In the genomic region with DNA sequence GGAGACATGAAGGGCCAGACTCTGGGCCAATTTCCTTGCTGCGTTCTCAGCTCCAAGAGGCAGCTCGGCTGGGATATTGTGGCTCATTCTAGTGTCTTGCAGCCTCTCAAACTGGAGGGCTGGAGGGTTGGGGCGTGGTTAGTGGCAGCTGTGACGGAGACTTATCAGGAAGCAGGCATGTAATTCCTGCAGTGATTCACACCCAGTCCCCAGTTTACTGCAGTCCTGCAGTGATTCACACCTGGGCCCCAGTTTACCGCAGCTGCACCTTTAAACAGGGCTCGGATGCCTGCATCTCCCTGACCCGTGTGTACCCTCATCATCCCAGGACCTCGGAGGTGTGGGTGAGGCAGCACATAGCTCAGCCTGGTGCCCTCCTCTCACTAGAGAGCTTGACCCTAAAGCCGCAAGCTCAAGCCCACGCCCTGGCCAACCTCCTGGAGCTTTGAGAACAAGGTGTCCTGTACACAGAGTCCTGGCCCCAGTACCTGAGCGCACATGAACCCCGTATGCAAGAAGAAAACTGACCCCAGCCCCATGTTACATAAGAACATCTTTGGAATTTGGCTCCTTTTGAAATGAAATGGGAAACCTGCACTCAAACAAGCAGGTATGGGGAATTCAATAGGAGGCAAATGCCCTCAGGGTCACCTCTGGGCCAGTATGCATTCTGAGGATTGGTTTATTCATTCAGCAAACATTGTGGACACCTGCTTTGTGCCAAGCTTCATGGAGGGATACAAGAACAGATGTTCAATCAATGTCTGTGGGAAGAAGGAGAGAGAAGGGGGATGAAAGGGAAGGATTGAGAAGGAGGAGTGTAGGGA, we compare ENCODE assay signal across 8 cellular contexts. TPM values are rescaled to one million over a fixed set of nuclear protein-coding genes. Genes with fewer than 3 reads are reported as not detected.
A peak's percentile ranks its signal among the peaks of the same experiment; 100 is the strongest.
DNase-seq lines count a peak whose midpoint lies in the region; ATAC-seq, FAIRE-seq and TF ChIP-seq lines count a peak whose summit lies in the region.
"Had no signal": no experiment of that assay in that cellular context is flagged by ENCODE, and none has a peak within 500 bp of the region (broad histone marks: within the 10 kb centered on the region; RNA-seq: fewer than 3 reads in every experiment).

No MANE protein-coding gene starts in this region.

- POLR2A ChIA-PET in endothelial cell of umbilical vein (lab: Charles Lee) = interaction anchor here (0.9 kb wide), 1 partner anchor 13 kb away, joined by 3 read pairs; no protein-coding TSS in a partner anchor
- POLR2A ChIA-PET in HepG2 (lab: Yijun Ruan, JAX) = no interaction called here

- no peak overlapping the region for H3K4me3 Mint-ChIP-seq in HFFc6

- WGBS in HepG2 (ENCODE audit: low lambda C conversion rate) = 23% methylated on average over 10 of the region's 12 CpGs

- H3K79me2 ChIP-seq in endothelial cell of umbilical vein (ENCODE audit: control insufficient read depth, insufficient read depth, low read length) (no peaks in the 10 kb centered on the region), HepG2 (ENCODE audit: insufficient read depth, low read length) (no peaks in the 10 kb centered on the region)

- no peaks in the 10 kb centered on the region for H3K9me3 ChIP-seq in endothelial cell of umbilical vein (replicated peaks; ENCODE audit: control insufficient read depth, insufficient read depth, low read length)
- H3K9me3 ChIP-seq in HAP-1 = no peaks in the 10 kb centered on the region
- H3K9me3 ChIP-seq in HepG2 (ENCODE audit: low read length) = no peaks in the 10 kb centered on the region

- H3K9me3 Mint-ChIP-seq in HFFc6 = no peaks in the 10 kb centered on the region

- dilution Hi-C loops in endothelial cell of umbilical vein (cut with MboI; ENCODE audit: extremely low pct_ligation_motif_present, low sequenced_read_pairs) = no loop called here

- DNase-seq in HFFc6 (peak; percentile 8), T follicular helper cell (ENCODE audit: low read depth) (peak; percentile 22), endothelial cell of umbilical vein (ENCODE audit: low read depth, low spot score) (peak; percentile 44), HAP-1 (ENCODE audit: low spot score in 2 of 2) (no peak), NCI-H1436 treated with DMSO at 0.1 percent for 48 hours (lab: John Stamatoyannopoulos, UW) (no peak), HepG2 (ENCODE audit: low spot score) (no peak)
- DNase-seq in stimulated activated CD4-positive, alpha-beta T cell treated with anti-CD3 and anti-CD28 coated beads, Interleukin-4, amount 100 ng/mL, for 4 hours = peak; percentile 21 to 56
- DNase-seq: NCI-H2107 had no signal

- H3K4me1 Mint-ChIP-seq in HFFc6 (ENCODE audit: low read depth) = no peaks in the 10 kb centered on the region

- H3K9me1 ChIP-seq in endothelial cell of umbilical vein (replicated peaks; ENCODE audit: control insufficient read depth, extremely low read depth, insufficient read depth, low read length) = no peaks in the 10 kb centered on the region

- H3K27ac ChIP-seq in endothelial cell of umbilical vein (ENCODE audit: insufficient read depth, low read depth, low read length) (no peak overlapping the region), HepG2 (ENCODE audit: extremely low read length, insufficient read depth, low read length) (no peak overlapping the region)

- ATAC-seq in HepG2 = no peak

- no peak for TF ChIP-seq RAD21 in HepG2 (CRISPR knock-in tag; IDR thresholded peaks at IDR 0.05)

- H3K9ac ChIP-seq in endothelial cell of umbilical vein (replicated peaks; ENCODE audit: extremely low read depth, insufficient read depth, low read length) (no peak overlapping the region), HepG2 (ENCODE audit: insufficient read depth, low read depth, low read length) (no peak overlapping the region)

- CTCF ChIA-PET in endothelial cell of umbilical vein (lab: Charles Lee) (no interaction called here), HepG2 (lab: Yijun Ruan, JAX; ENCODE audit: low intra/inter-chr PET ratio, low total read pairs) (no interaction called here)

- H3K27me3 Mint-ChIP-seq in HFFc6 (ENCODE audit: insufficient read depth) = peaks cover 32% of the 10 kb centered on the region

- in situ Hi-C loops in HAP-1 (cut with MboI; ENCODE audit: low sequenced_read_pairs) = no loop called here
- in situ Hi-C loops in HepG2 (cut with HindIII; ENCODE audit: extremely low pct_ligation_motif_present, low pct_unique_long_range_greater_than_20kb) = no loop called here

- H3K27me3 ChIP-seq in endothelial cell of umbilical vein (ENCODE audit: control insufficient read depth in 2 of 2, insufficient read depth in 2 of 2, low read length in 2 of 2) = no peaks in the 10 kb centered on the region
- no peaks in the 10 kb centered on the region for H3K27me3 ChIP-seq in HAP-1 (ENCODE audit: low read depth)
- H3K27me3 ChIP-seq in HepG2 (ENCODE audit: control insufficient read depth in 1 of 2, insufficient read depth in 2 of 2, low read length in 2 of 2) = peaks cover 7 to 45% of the 10 kb centered on the region in 2 experiments; a peak in 4 of 5 replicates

- H2AFZ ChIP-seq in endothelial cell of umbilical vein (ENCODE audit: low read depth, low read length) (no peak overlapping the region), HepG2 (ENCODE audit: low read length) (no peak overlapping the region)

- H3K4me1 ChIP-seq in endothelial cell of umbilical vein (ENCODE audit: control insufficient read depth, extremely low read depth, insufficient read depth, low read length) (peaks cover 35% of the 10 kb centered on the region), HAP-1 (no peaks in the 10 kb centered on the region), HepG2 (ENCODE audit: insufficient read depth, low read length) (0 out of 2 replicates have a peak, but pooled peaks cover 7% of the 10 kb centered on the region)

- TF ChIP-seq POLR2A in endothelial cell of umbilical vein (IDR thresholded peaks at IDR 0.05; ENCODE audit: low read depth, low read length) (no peak), HepG2 (IDR thresholded peaks at IDR 0.05; ENCODE audit: insufficient read depth in 1 of 2, low read depth in 2 of 2, low read length in 2 of 2) (no peak)

- H3K4me3 ChIP-seq in endothelial cell of umbilical vein (replicated peaks in 1 of 3; ENCODE audit: insufficient read depth in 1 of 3, low read depth in 1 of 3, low read length in 3 of 3) (no peak overlapping the region), HAP-1 (no peak overlapping the region), HepG2 (replicated peaks in 1 of 3; ENCODE audit: insufficient read depth in 1 of 3, low read depth in 2 of 3, low read length in 3 of 3) (no peak overlapping the region)

- H3K36me3 ChIP-seq in endothelial cell of umbilical vein (ENCODE audit: control insufficient read depth in 2 of 2, extremely low read depth in 1 of 2, insufficient read depth in 2 of 2, low read length in 2 of 2) (no peaks in the 10 kb centered on the region), HAP-1 (replicated peaks) (no peaks in the 10 kb centered on the region), HepG2 (replicated peaks in 1 of 2; ENCODE audit: control insufficient read depth in 1 of 2, insufficient read depth in 2 of 2, low read length in 2 of 2) (no peaks in the 10 kb centered on the region)

- no peak for TF ChIP-seq EP300 in HepG2 (IDR thresholded peaks at IDR 0.05; ENCODE audit: low read depth in 2 of 2, low read length in 2 of 2)
- no peak for TF ChIP-seq EP300 in HepG2 (CRISPR knock-in tag; IDR thresholded peaks at IDR 0.05; ENCODE audit: borderline replicate concordance)

- no peak for TF ChIP-seq CTCF in HFFc6 (IDR thresholded peaks at IDR 0.05)
- TF ChIP-seq CTCF in endothelial cell of umbilical vein (IDR thresholded peaks at IDR 0.05; ENCODE audit: extremely low read depth in 1 of 2, insufficient read depth in 1 of 2, low read depth in 1 of 2, low read length in 2 of 2) = no peak
- no peak for TF ChIP-seq CTCF in HepG2 (CRISPR knock-in tag; IDR thresholded peaks at IDR 0.05)

- no peak overlapping the region for H3K27ac Mint-ChIP-seq in HFFc6

- peak; percentile 60 for FAIRE-seq in endothelial cell of umbilical vein (lab: Jason Lieb, UNC)
- no peak for FAIRE-seq in HepG2 (lab: Jason Lieb, UNC)

- BruUV-seq in endothelial cell of umbilical vein (replicated peaks; lab: Mats Ljungman, UMichigan) (no TSS peak), HepG2 (replicated peaks; lab: Mats Ljungman, UMichigan) (no TSS peak)

- H3K36me3 Mint-ChIP-seq in HFFc6 (ENCODE audit: low read depth) = no peaks in the 10 kb centered on the region

- no peaks in the 10 kb centered on the region for H4K20me1 ChIP-seq in endothelial cell of umbilical vein (replicated peaks; ENCODE audit: control insufficient read depth, extremely low read depth, insufficient read depth, low read length)
- no peaks in the 10 kb centered on the region for H4K20me1 ChIP-seq in HepG2 (ENCODE audit: insufficient read depth, low read length)

- intact Hi-C loops in endothelial cell of umbilical vein (cut with micrococcal nuclease) (no loop called here), HepG2 (cut with micrococcal nuclease; ENCODE audit: unreplicated experiment) (no loop called here)

- H3K4me2 ChIP-seq in endothelial cell of umbilical vein (ENCODE audit: insufficient read depth, low read length) = no peak overlapping the region
- H3K4me2 ChIP-seq in HepG2 (ENCODE audit: low read depth, low read length) = no peak overlapping the region

RNA-seq across cellular contexts. Expression of a gene that starts 55.3 kb away (rescaled TPM):
- total RNA-seq in HFFc6 (2021; fragmentation: NEBNext Ultra II Directional; extraction: Animal tissue kit (Norgen Biotek cat#: 25700)) = 10 to 100 TPM; 14.2 to 31.5 (median 29.2) TPM
- total RNA-seq in endothelial cell of umbilical vein (35.5 and 46.0 TPM in 2 replicates), HepG2 (2016; rRNA removed; fragmentation: Illumina TruSeq; extraction: Trizol) (64.0 and 76.5 TPM in 2 replicates)
- polyA plus RNA-seq in endothelial cell of umbilical vein (38.2 and 41.0 TPM in 2 replicates), HepG2 (2011; rRNA removed) (26.7 and 51.4 TPM in 2 replicates)
- 47.3 and 52.7 TPM in 2 replicates for polyA plus RNA-seq in endothelial cell of umbilical vein (2011; cell fraction: cytosol; rRNA removed)
- polyA plus RNA-seq in endothelial cell of umbilical vein (2011; cell fraction: nucleus; rRNA removed) = 39.0 and 45.2 TPM in 2 replicates
- 17.4 and 39.7 TPM in 2 replicates for polyA plus RNA-seq in endothelial cell of umbilical vein (2012)
- 28.5 and 35.0 TPM in 2 replicates for polyA minus RNA-seq in endothelial cell of umbilical vein
- 57.0 TPM for polyA minus RNA-seq in endothelial cell of umbilical vein (2011; cell fraction: cytosol; rRNA and poly(A)+ RNA removed)
- 18.4 and 21.3 TPM in 2 replicates for polyA minus RNA-seq in endothelial cell of umbilical vein (2011; cell fraction: nucleus; rRNA and poly(A)+ RNA removed)
- total RNA-seq in HepG2 (2016; cell fraction: cytosol; rRNA removed; fragmentation: Illumina TruSeq; extraction: Trizol; ENCODE audit: low read depth) = 7.7 and 8.1 TPM in 2 replicates
- 64.0 and 71.6 TPM in 2 replicates for total RNA-seq in HepG2 (2016; cell fraction: insoluble cytoplasmic fraction; rRNA removed; fragmentation: Illumina TruSeq; extraction: Trizol)
- 21.2 and 23.0 TPM in 2 replicates for total RNA-seq in HepG2 (2016; cell fraction: membrane; rRNA removed; fragmentation: Illumina TruSeq; extraction: Trizol)
- total RNA-seq in HepG2 (2016; cell fraction: nucleus; rRNA removed; fragmentation: Illumina TruSeq; extraction: Trizol) = 31.3 and 37.7 TPM in 2 replicates
- polyA plus RNA-seq in HepG2 (2011; cell fraction: cytosol; rRNA removed) = 28.2 and 38.6 TPM in 2 replicates
- 23.7 and 42.3 TPM in 2 replicates for polyA plus RNA-seq in HepG2 (2011; cell fraction: nucleus; rRNA removed)
- polyA plus RNA-seq in HepG2 (2012) = 13.4 and 27.1 TPM in 2 replicates
- polyA plus RNA-seq in HepG2 (2016; cell fraction: cytosol; fragmentation: Illumina TruSeq; extraction: Trizol; ENCODE audit: low read depth) = 3.9 and 4.0 TPM in 2 replicates
- 80.4 and 80.8 TPM in 2 replicates for polyA plus RNA-seq in HepG2 (2016; cell fraction: insoluble cytoplasmic fraction; fragmentation: Illumina TruSeq; extraction: Trizol; ENCODE audit: low read depth)
- 11.5 and 12.2 TPM in 2 replicates for polyA plus RNA-seq in HepG2 (2016; cell fraction: membrane; fragmentation: Illumina TruSeq; extraction: Trizol; ENCODE audit: low read depth)
- 61.5 and 62.0 TPM in 2 replicates for polyA plus RNA-seq in HepG2 (2016; cell fraction: nucleus; fragmentation: Illumina TruSeq; extraction: Trizol; ENCODE audit: insufficient read depth, low read depth)
- polyA minus RNA-seq in HepG2 (2011; rRNA and poly(A)+ RNA removed; ENCODE audit: low replicate concordance) = 42.3 and 93.4 TPM in 2 replicates
- 16.7 and 27.9 TPM in 2 replicates for polyA minus RNA-seq in HepG2 (2011; cell fraction: cytosol; rRNA and poly(A)+ RNA removed)
- polyA minus RNA-seq in HepG2 (2011; cell fraction: nucleus; rRNA and poly(A)+ RNA removed) = 19.5 and 32.3 TPM in 2 replicates

Comparison
In these comparisons a context has a peak if more than half of its experiments do, and no peak if none do; other contexts are left out.
1. DNase-seq: peak in HFFc6 (single experiment), T follicular helper cell (single experiment), endothelial cell of umbilical vein (single experiment) and stimulated activated CD4-positive, alpha-beta T cell treated with anti-CD3 and anti-CD28 coated beads, Interleukin-4, amount 100 ng/mL, for 4 hours (2 of 2); none in HAP-1 (0 of 2), NCI-H1436 treated with DMSO at 0.1 percent for 48 hours (single experiment) and HepG2 (single experiment).